10 cellular contexts compared by ENCODE assay signal in the genomic region with DNA sequence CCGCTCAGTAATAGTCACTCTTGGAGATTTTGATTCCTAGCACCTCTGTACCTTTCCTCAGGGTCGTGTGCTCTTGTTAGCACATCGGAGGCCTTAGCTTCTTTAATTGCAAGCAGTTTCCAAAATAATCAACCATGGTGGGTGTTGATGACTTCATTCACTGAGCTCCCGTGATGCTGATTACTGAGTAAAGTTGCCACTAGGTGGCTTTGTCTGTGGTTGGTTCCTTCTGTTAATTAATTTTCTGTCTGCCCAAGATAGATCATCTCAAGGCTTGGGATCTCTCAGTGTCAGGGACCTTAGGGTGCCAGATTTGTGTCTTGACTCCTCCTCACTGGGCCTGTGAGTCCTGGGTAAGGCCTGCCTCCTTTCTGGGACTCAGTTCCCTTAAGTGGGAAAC. TPM values are rescaled to one million over a fixed set of nuclear protein-coding genes. Genes with fewer than 3 reads are reported as not detected.
DNase-seq lines count a peak whose midpoint lies in the region; ATAC-seq and TF ChIP-seq lines count a peak whose summit lies in the region.
"Had no signal": no experiment of that assay in that cellular context is flagged by ENCODE, and none has a peak within 500 bp of the region (broad histone marks: within the 10 kb centered on the region; RNA-seq: fewer than 3 reads in every experiment).

No MANE protein-coding gene starts in this region.

- H3K4me3 Mint-ChIP-seq in activated T-helper 1 cell treated with anti-CD3 and anti-CD28 coated beads, Interleukin-12 subunit alpha, Interleukin-12 subunit beta, Interleukin-2, Interleukin-4 antibody, amounts not matched to agents 30 ng/mL and 10 ng/mL and 1 ng/mL, durations not matched to agents 14 hours and 24 hours and 36 hours: no peak overlapping the region

- no peaks in the 10 kb centered on the region for H3K27me3 Mint-ChIP-seq in activated T-helper 1 cell treated with anti-CD3 and anti-CD28 coated beads, Interleukin-12 subunit alpha, Interleukin-12 subunit beta, Interleukin-2, Interleukin-4 antibody, amounts not matched to agents 30 ng/mL and 10 ng/mL and 1 ng/mL, durations not matched to agents 14 hours and 24 hours and 36 hours (ENCODE audit: insufficient read depth)

- ATAC-seq in body of pancreas: no peak

- TF ChIP-seq POLR2A in body of pancreas (IDR thresholded peaks at IDR 0.05): no peak

- DNase-seq in D341Med (ENCODE audit: low spot score): peak; percentile 51
- no peak for DNase-seq in HL-60 (ENCODE audit: low read depth in 1 of 2, low spot score in 1 of 2)
- DNase-seq in activated T-helper 1 cell treated with anti-CD3 and anti-CD28 coated beads, Interleukin-12 subunit alpha, Interleukin-12 subunit beta, Interleukin-2, Interleukin-4 antibody, amounts not matched to agents 30 ng/mL and 10 ng/mL and 1 ng/mL, durations not matched to agents 14 hours and 24 hours and 36 hours (ENCODE audit: low spot score): no peak
- DNase-seq in iPS-NIHi11 (ENCODE audit: low spot score): peak; percentile 47
- DNase-seq in cortex of kidney (lab: John Stamatoyannopoulos, UW): no peak
- DNase-seq in SHP77 treated with DMSO at 0.1 percent for 48 hours (lab: John Stamatoyannopoulos, UW): no peak
- no peak for DNase-seq in body of pancreas
- DNase-seq in NCI-H1436 treated with DMSO at 0.1 percent for 48 hours (lab: John Stamatoyannopoulos, UW): no peak
- DNase-seq: activated effector memory CD4-positive, alpha-beta T cell treated with anti-CD3 and anti-CD28 coated beads, Interleukin-2, amount 50 U/mL, for 16 hours; T1000 had no signal

- peaks cover 40% of the 10 kb centered on the region for H3K36me3 Mint-ChIP-seq in activated T-helper 1 cell treated with anti-CD3 and anti-CD28 coated beads, Interleukin-12 subunit alpha, Interleukin-12 subunit beta, Interleukin-2, Interleukin-4 antibody, amounts not matched to agents 30 ng/mL and 10 ng/mL and 1 ng/mL, durations not matched to agents 14 hours and 24 hours and 36 hours (ENCODE audit: low read depth)

- H3K4me1 ChIP-seq in body of pancreas: no peaks in the 10 kb centered on the region

- H3K9me3 ChIP-seq in body of pancreas: no peaks in the 10 kb centered on the region

- peak overlapping the region; percentile 44 for H3K27ac Mint-ChIP-seq in activated T-helper 1 cell treated with anti-CD3 and anti-CD28 coated beads, Interleukin-12 subunit alpha, Interleukin-12 subunit beta, Interleukin-2, Interleukin-4 antibody, amounts not matched to agents 30 ng/mL and 10 ng/mL and 1 ng/mL, durations not matched to agents 14 hours and 24 hours and 36 hours

- intact Hi-C loops in activated T-helper 1 cell treated with anti-CD3 and anti-CD28 coated beads, Interleukin-12 subunit alpha, Interleukin-12 subunit beta, Interleukin-2, Interleukin-4 antibody, amounts not matched to agents 30 ng/mL and 10 ng/mL and 1 ng/mL, durations not matched to agents 14 hours and 24 hours and 36 hours (cut with micrococcal nuclease): no loop called here
- intact Hi-C loops in body of pancreas (cut with DNase I): no loop called here

- peaks cover 8 to 17% of the 10 kb centered on the region in 2 donors for H3K36me3 ChIP-seq in body of pancreas (replicated peaks in 1 of 2; ENCODE audit: insufficient read depth in 1 of 2, low read depth in 2 of 2)

- H3K4me3 ChIP-seq in HL-60 (replicated peaks; ENCODE audit: insufficient read depth, low read length) (no peak overlapping the region), body of pancreas (no peak overlapping the region)

- 91 to 95% methylated on average over 4 of the region's 4 CpGs for WGBS in body of pancreas, 2 donors

- H3K27me3 ChIP-seq in HL-60 (ENCODE audit: insufficient read depth, poor library complexity, severe bottlenecking) (no peaks in the 10 kb centered on the region), body of pancreas (no peaks in the 10 kb centered on the region)

- H3K9me3 Mint-ChIP-seq in activated T-helper 1 cell treated with anti-CD3 and anti-CD28 coated beads, Interleukin-12 subunit alpha, Interleukin-12 subunit beta, Interleukin-2, Interleukin-4 antibody, amounts not matched to agents 30 ng/mL and 10 ng/mL and 1 ng/mL, durations not matched to agents 14 hours and 24 hours and 36 hours: no peaks in the 10 kb centered on the region

- no peaks in the 10 kb centered on the region for H3K4me1 Mint-ChIP-seq in activated T-helper 1 cell treated with anti-CD3 and anti-CD28 coated beads, Interleukin-12 subunit alpha, Interleukin-12 subunit beta, Interleukin-2, Interleukin-4 antibody, amounts not matched to agents 30 ng/mL and 10 ng/mL and 1 ng/mL, durations not matched to agents 14 hours and 24 hours and 36 hours (ENCODE audit: low read depth)

- H3K27ac ChIP-seq in HL-60 (replicated peaks): no peak overlapping the region
- H3K27ac ChIP-seq in body of pancreas: no peak overlapping the region

- TF ChIP-seq CTCF in HL-60 (IDR thresholded peaks at IDR 0.05; ENCODE audit: insufficient read depth, low read length): peak; percentile 1
- TF ChIP-seq CTCF in body of pancreas (IDR thresholded peaks at IDR 0.05): no peak

RNA-seq across cellular contexts. Expression of a gene that starts 54.3 kb away (rescaled TPM):
- 163 TPM in 2 replicates for total RNA-seq in activated T-helper 1 cell treated with anti-CD3 and anti-CD28 coated beads, Interleukin-12 subunit alpha, Interleukin-12 subunit beta, Interleukin-2, Interleukin-4 antibody, amounts not matched to agents 30 ng/mL and 10 ng/mL and 1 ng/mL, durations not matched to agents 14 hours and 24 hours and 36 hours
- 10 to 100 TPM; 31.6 to 47.1 TPM for total RNA-seq in body of pancreas

Comparison
In these comparisons a context has a peak if more than half of its experiments do, and no peak if none do; other contexts are left out.
1. DNase-seq: peak in D341Med (single experiment) and iPS-NIHi11 (single experiment); none in HL-60 (0 of 2), activated T-helper 1 cell treated with anti-CD3 and anti-CD28 coated beads, Interleukin-12 subunit alpha, Interleukin-12 subunit beta, Interleukin-2, Interleukin-4 antibody, amounts not matched to agents 30 ng/mL and 10 ng/mL and 1 ng/mL, durations not matched to agents 14 hours and 24 hours and 36 hours (single experiment), cortex of kidney (single experiment), SHP77 treated with DMSO at 0.1 percent for 48 hours (single experiment), body of pancreas (0 of 4) and NCI-H1436 treated with DMSO at 0.1 percent for 48 hours (single experiment).